In the genomic region with DNA sequence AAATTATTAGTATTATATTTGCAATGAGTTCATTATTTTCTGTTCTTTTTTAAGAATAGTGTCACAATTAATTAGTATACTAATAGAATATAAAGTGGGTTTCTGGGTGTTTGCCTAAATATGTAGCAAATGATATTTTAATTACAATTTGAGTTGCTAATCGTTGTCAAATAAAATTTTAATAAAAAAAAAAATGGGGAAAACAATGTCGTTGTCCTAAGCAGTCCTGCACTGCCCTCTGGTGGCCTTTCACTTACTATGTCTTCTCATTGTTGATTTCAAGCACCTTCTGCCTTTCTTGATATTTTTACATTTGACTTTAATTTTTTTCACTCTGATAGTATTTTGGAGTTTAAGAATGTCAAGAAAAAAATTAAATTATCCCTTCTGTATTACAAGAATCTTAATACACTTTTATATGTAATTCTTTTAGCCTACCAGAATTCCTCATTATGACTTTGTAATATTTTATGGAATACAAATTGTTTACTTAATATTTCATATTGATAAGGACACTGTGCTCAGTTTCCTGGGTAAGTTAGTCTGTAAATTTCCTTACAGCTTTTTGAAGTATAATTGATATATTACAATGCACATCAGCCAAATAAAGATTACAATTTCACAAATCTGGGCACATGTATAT, we compare ENCODE assay signal across 8 cellular contexts.
DNase-seq lines count a peak whose midpoint lies in the region; ATAC-seq and TF ChIP-seq lines count a peak whose summit lies in the region.

No MANE protein-coding gene starts in this region.

- H3K27ac Mint-ChIP-seq in CD8-positive, alpha-beta T cell: no peak overlapping the region
- no peak overlapping the region for H3K27ac Mint-ChIP-seq in GM23338
- no peak overlapping the region for H3K27ac Mint-ChIP-seq in neural crest cell (ENCODE audit: unreplicated experiment)

- peaks cover 5% of the 10 kb centered on the region; the same call in 1 of the 2 replicates for H3K9me2 ChIP-seq in GM23338 (ENCODE audit: insufficient read depth)

- no peaks in the 10 kb centered on the region for H3K27me3 ChIP-seq in CD8-positive, alpha-beta T cell (ENCODE audit: insufficient read depth, low read length)
- no peaks in the 10 kb centered on the region for H3K27me3 ChIP-seq in GM23338 (ENCODE audit: insufficient read depth)

- no peak overlapping the region for H3K4me3 Mint-ChIP-seq in CD8-positive, alpha-beta T cell
- no peak overlapping the region for H3K4me3 Mint-ChIP-seq in GM23338
- H3K4me3 Mint-ChIP-seq in neural crest cell: no peak overlapping the region

- H3K36me3 ChIP-seq in CD8-positive, alpha-beta T cell (ENCODE audit: insufficient read depth, low read length): no peaks in the 10 kb centered on the region
- H3K36me3 ChIP-seq in GM23338 (ENCODE audit: insufficient read depth): no peaks in the 10 kb centered on the region

- H3F3A ChIP-seq in GM23338 (replicated peaks; ENCODE audit: low read depth): no peaks in the 10 kb centered on the region

- H3K36me3 Mint-ChIP-seq in CD8-positive, alpha-beta T cell: peaks cover 2% of the 10 kb centered on the region
- H3K36me3 Mint-ChIP-seq in GM23338 (ENCODE audit: low read depth) (peaks cover 42% of the 10 kb centered on the region), neural crest cell (ENCODE audit: low read depth) (peaks cover 4% of the 10 kb centered on the region)

- no peak for DNase-seq in CD8-positive, alpha-beta T cell
- DNase-seq in GM23338 (ENCODE audit: low spot score): peak; percentile 74
- DNase-seq in OCI-M1 (lab: John Stamatoyannopoulos, UW): peak; percentile 62
- peak; percentile 71 for DNase-seq in dermis blood vessel endothelial cell
- DNase-seq in neural crest cell (ENCODE audit: low read depth, low spot score): peak; percentile 45
- DNase-seq in DMS153 treated with DMSO at 0.1 percent for 48 hours (lab: John Stamatoyannopoulos, UW; ENCODE audit: unreplicated experiment): no peak

- ATAC-seq in CD8-positive, alpha-beta T cell: no peak
- ATAC-seq in GM23338 (no peak), GM21723 (IDR thresholded peaks at IDR 0.05; ENCODE audit: unreplicated experiment) (no peak), HG03039 (IDR thresholded peaks at IDR 0.05; ENCODE audit: unreplicated experiment) (no peak)

- no peaks in the 10 kb centered on the region for H4K20me1 ChIP-seq in GM23338 (replicated peaks; ENCODE audit: insufficient read depth)

- no peak overlapping the region for H3K27ac ChIP-seq in CD8-positive, alpha-beta T cell (ENCODE audit: low read depth, low read length)
- H3K27ac ChIP-seq in GM23338 (ENCODE audit: low read depth): no peak overlapping the region

- peak; percentile 38 for TF ChIP-seq CTCF in CD8-positive, alpha-beta T cell (IDR thresholded peaks at IDR 0.05)
- TF ChIP-seq CTCF in GM23338 (conservative IDR thresholded peaks at IDR 0.05; ENCODE audit: low read depth in 2 of 2) (peak; percentile 74), neural crest cell (conservative IDR thresholded peaks at IDR 0.05) (peak; percentile 85)

- H2AFZ ChIP-seq in GM23338: no peak overlapping the region

- no peak overlapping the region for H3K4me3 ChIP-seq in CD8-positive, alpha-beta T cell (ENCODE audit: low read depth, low read length)
- H3K4me3 ChIP-seq in GM23338: no peak overlapping the region

- CTCF ChIA-PET in CD8-positive, alpha-beta T cell (lab: Charles Lee): interaction anchor here (0.7 to 1.5 kb wide), 2 partner anchors 29 to 684 kb away, joined by 3 to 4 read pairs; no protein-coding TSS in a partner anchor

- H3K27me3 Mint-ChIP-seq in CD8-positive, alpha-beta T cell (ENCODE audit: low read depth): peaks cover 10% of the 10 kb centered on the region
- peaks cover 2% of the 10 kb centered on the region for H3K27me3 Mint-ChIP-seq in GM23338 (ENCODE audit: insufficient read depth, low read depth, poor library complexity)
- peaks cover 14% of the 10 kb centered on the region for H3K27me3 Mint-ChIP-seq in neural crest cell (ENCODE audit: low read depth)

- no peaks in the 10 kb centered on the region for H3K4me1 ChIP-seq in CD8-positive, alpha-beta T cell (ENCODE audit: insufficient read depth, low read length)
- no peaks in the 10 kb centered on the region for H3K4me1 ChIP-seq in GM23338 (ENCODE audit: insufficient read depth)

- no peaks in the 10 kb centered on the region for H3K4me1 Mint-ChIP-seq in CD8-positive, alpha-beta T cell (ENCODE audit: low read depth)
- H3K4me1 Mint-ChIP-seq in GM23338 (no peaks in the 10 kb centered on the region), neural crest cell (no peaks in the 10 kb centered on the region)

- no peaks in the 10 kb centered on the region for H3K79me2 ChIP-seq in GM23338 (replicated peaks; ENCODE audit: insufficient read depth)

- H3K9me3 ChIP-seq in CD8-positive, alpha-beta T cell (ENCODE audit: low read length): peaks cover 17% of the 10 kb centered on the region

- H3K4me2 ChIP-seq in GM23338: no peak overlapping the region

- intact Hi-C loops in CD8-positive, alpha-beta T cell (cut with DNase I, micrococcal nuclease): no loop called here

- POLR2A ChIA-PET in CD8-positive, alpha-beta T cell (lab: Charles Lee): interaction anchor here (0.5 kb wide), 1 partner anchor 12 kb away, joined by 3 read pairs; no protein-coding TSS in a partner anchor

- H3K9me3 Mint-ChIP-seq in CD8-positive, alpha-beta T cell: peaks cover 18% of the 10 kb centered on the region
- H3K9me3 Mint-ChIP-seq in GM23338 (peaks cover 50% of the 10 kb centered on the region), neural crest cell (peaks cover 8% of the 10 kb centered on the region)

TF ChIP-seq in GM23338, 12 proteins besides CTCF, POLR2A, EP300 and RAD21:
- no peak for TF ChIP-seq REST (IDR thresholded peaks at IDR 0.05; ENCODE audit: unreplicated experiment)

Comparison
In these comparisons a context has a peak if more than half of its experiments do, and no peak if none do; other contexts are left out.
1. DNase-seq: peak in GM23338 (single experiment), OCI-M1 (single experiment), dermis blood vessel endothelial cell (single experiment) and neural crest cell (single experiment); none in CD8-positive, alpha-beta T cell (0 of 7) and DMS153 treated with DMSO at 0.1 percent for 48 hours (single experiment).
2. Peak in every context shown above with its lines, with median percentiles within 50 percentile points of each other: CTCF ChIP-seq.